ENCODE assay signal across 8 cellular contexts in genomic region chr2:106192752-106193490, GRCh38. TPM values are rescaled to one million over a fixed set of nuclear protein-coding genes. Genes with fewer than 3 reads are reported as not detected.
A peak's percentile ranks its signal among the peaks of the same experiment; 100 is the strongest.
DNase-seq lines count a peak whose midpoint lies in the region; ATAC-seq and FAIRE-seq lines count a peak whose summit lies in the region.

No MANE protein-coding gene starts in this region.

- H3K27ac Mint-ChIP-seq in activated CD4-positive, alpha-beta T cell treated with anti-CD3 and anti-CD28 coated beads, Interleukin-2, amount 10 ng/mL, durations not matched to agents 7 days and 5 days: peak overlapping the region; percentile 72
- H3K27ac Mint-ChIP-seq in naive thymus-derived CD4-positive, alpha-beta T cell: peak overlapping the region; percentile 5 to 90 (median 54)

- no peaks in the 10 kb centered on the region for H3K36me3 ChIP-seq in endocrine pancreas (ENCODE audit: control insufficient read depth, insufficient read depth, low read length)
- H3K36me3 ChIP-seq in naive thymus-derived CD4-positive, alpha-beta T cell (ENCODE audit: control insufficient read depth in 2 of 3, insufficient read depth in 3 of 3, low read length in 3 of 3): peaks cover 0 to 3% (median 0%) of the 10 kb centered on the region in 3 experiments
- H3K36me3 ChIP-seq in stomach smooth muscle (ENCODE audit: control insufficient read depth in 2 of 2, insufficient read depth in 2 of 2, low read length in 2 of 2): no peaks in the 10 kb centered on the region

- peak overlapping the region; percentile 75 for H3K4me3 ChIP-seq in endocrine pancreas (ENCODE audit: control insufficient read depth, insufficient read depth, low read length)
- peak overlapping the region; percentile 62 for H3K4me3 ChIP-seq in naive thymus-derived CD4-positive, alpha-beta T cell (ENCODE audit: low read length)
- peak overlapping the region; percentile 70 to 80 for H3K4me3 ChIP-seq in stomach smooth muscle (ENCODE audit: low read length in 2 of 2)

- H3K9ac ChIP-seq in endocrine pancreas (ENCODE audit: control insufficient read depth, insufficient read depth, low read length) (peak overlapping the region; percentile 83), stomach smooth muscle (ENCODE audit: low read length in 2 of 2) (peak overlapping the region; percentile 49 to 64)

- peaks cover 2% of the 10 kb centered on the region for H3K27me3 Mint-ChIP-seq in activated CD4-positive, alpha-beta T cell treated with anti-CD3 and anti-CD28 coated beads, Interleukin-2, amount 10 ng/mL, durations not matched to agents 7 days and 5 days
- H3K27me3 Mint-ChIP-seq in naive thymus-derived CD4-positive, alpha-beta T cell: peaks cover 0 to 12% (median 0%) of the 10 kb centered on the region in 5 donors

- intact Hi-C loops in naive thymus-derived CD4-positive, alpha-beta T cell (cut with micrococcal nuclease): loop anchor here (1.0 to 10.0 kb wide), 6 partner anchors 9 to 1156 kb away; partner anchors contain the start of genes C2orf49 (in 1 of the 2) and MRPS9 (in 1 of the 2)

- ATAC-seq in HG02970 (IDR thresholded peaks at IDR 0.05; ENCODE audit: low FRiP score, unreplicated experiment): peak; percentile 32
- peak; percentile 33 for ATAC-seq in naive thymus-derived CD4-positive, alpha-beta T cell

- H3K27me3 ChIP-seq in endocrine pancreas (ENCODE audit: control insufficient read depth, insufficient read depth, low read length) (no peaks in the 10 kb centered on the region), stomach smooth muscle (ENCODE audit: control insufficient read depth in 1 of 2, insufficient read depth in 2 of 2, low read length in 2 of 2) (no peaks in the 10 kb centered on the region)
- H3K27me3 ChIP-seq in naive thymus-derived CD4-positive, alpha-beta T cell (ENCODE audit: control insufficient read depth in 2 of 2, insufficient read depth in 2 of 2, low read length in 2 of 2): no peaks in the 10 kb centered on the region

- H3K9me3 ChIP-seq in endocrine pancreas (ENCODE audit: control insufficient read depth, low read length): no peaks in the 10 kb centered on the region
- H3K9me3 ChIP-seq in naive thymus-derived CD4-positive, alpha-beta T cell (ENCODE audit: control insufficient read depth in 2 of 3, low read length in 3 of 3): no peaks in the 10 kb centered on the region
- H3K9me3 ChIP-seq in stomach smooth muscle (ENCODE audit: control insufficient read depth in 2 of 2, low read length in 2 of 2): no peaks in the 10 kb centered on the region

- peaks cover 31% of the 10 kb centered on the region for H3K36me3 Mint-ChIP-seq in activated CD4-positive, alpha-beta T cell treated with anti-CD3 and anti-CD28 coated beads, Interleukin-2, amount 10 ng/mL, durations not matched to agents 7 days and 5 days (ENCODE audit: low read depth)
- H3K36me3 Mint-ChIP-seq in naive thymus-derived CD4-positive, alpha-beta T cell: peaks cover 0 to 20% (median 7%) of the 10 kb centered on the region in 5 donors

- H3K27ac ChIP-seq in naive thymus-derived CD4-positive, alpha-beta T cell (ENCODE audit: low read depth, low read length): peak overlapping the region; percentile 82
- peak overlapping the region; percentile 41 for H3K27ac ChIP-seq in stomach smooth muscle (ENCODE audit: low read length)

- POLR2A ChIA-PET in activated CD4-positive, alpha-beta T cell treated with anti-CD3 and anti-CD28 coated beads, Interleukin-2, amount 10 ng/mL, durations not matched to agents 7 days and 5 days (lab: Charles Lee): interaction anchor here (1.5 kb wide), 1 partner anchor 33 kb away, joined by 4 read pairs; no protein-coding TSS in a partner anchor
- POLR2A ChIA-PET in naive thymus-derived CD4-positive, alpha-beta T cell (lab: Charles Lee): interaction anchor here (0.6 to 2.2 kb wide), 9 partner anchors 9 to 55 kb away, joined by 3 to 52 read pairs (median 4); no protein-coding TSS in a partner anchor

- H3K4me1 ChIP-seq in endocrine pancreas (ENCODE audit: control insufficient read depth, insufficient read depth, low read length): peaks cover 4% of the 10 kb centered on the region
- H3K4me1 ChIP-seq in naive thymus-derived CD4-positive, alpha-beta T cell (ENCODE audit: control insufficient read depth in 2 of 2, insufficient read depth in 2 of 2, low read length in 2 of 2): peaks cover 17 to 55% of the 10 kb centered on the region in 2 donors
- H3K4me1 ChIP-seq in stomach smooth muscle (ENCODE audit: control insufficient read depth, insufficient read depth, low read length): peaks cover 27% of the 10 kb centered on the region

- DNase-seq in AG08395 (ENCODE audit: low spot score) (peak; percentile 54), GM18507 (ENCODE audit: extremely low spot score, insufficient read length, low read depth) (no peak), NCI-H2107 treated with DMSO at 0.1 percent for 48 hours (lab: John Stamatoyannopoulos, UW; ENCODE audit: unreplicated experiment) (peak; percentile 50)
- peak; percentile 51 for DNase-seq in activated CD4-positive, alpha-beta T cell treated with anti-CD3 and anti-CD28 coated beads, Interleukin-2, amount 10 ng/mL, durations not matched to agents 7 days and 5 days
- peak in 6 of 9 donors; percentile 13 to 68 (median 16) for DNase-seq in naive thymus-derived CD4-positive, alpha-beta T cell

- peaks cover 55% of the 10 kb centered on the region for H3K4me1 Mint-ChIP-seq in activated CD4-positive, alpha-beta T cell treated with anti-CD3 and anti-CD28 coated beads, Interleukin-2, amount 10 ng/mL, durations not matched to agents 7 days and 5 days
- H3K4me1 Mint-ChIP-seq in naive thymus-derived CD4-positive, alpha-beta T cell: peaks cover 51 to 64% (median 59%) of the 10 kb centered on the region in 7 donors

- H3K4me3 Mint-ChIP-seq in activated CD4-positive, alpha-beta T cell treated with anti-CD3 and anti-CD28 coated beads, Interleukin-2, amount 10 ng/mL, durations not matched to agents 7 days and 5 days: peak overlapping the region; percentile 80
- peak overlapping the region; percentile 79 to 99 (median 88) for H3K4me3 Mint-ChIP-seq in naive thymus-derived CD4-positive, alpha-beta T cell

- H3K9me3 Mint-ChIP-seq in activated CD4-positive, alpha-beta T cell treated with anti-CD3 and anti-CD28 coated beads, Interleukin-2, amount 10 ng/mL, durations not matched to agents 7 days and 5 days: no peaks in the 10 kb centered on the region
- no peaks in the 10 kb centered on the region for H3K9me3 Mint-ChIP-seq in naive thymus-derived CD4-positive, alpha-beta T cell

- CTCF ChIA-PET in activated CD4-positive, alpha-beta T cell treated with anti-CD3 and anti-CD28 coated beads, Interleukin-2, amount 10 ng/mL, durations not matched to agents 7 days and 5 days (lab: Charles Lee): interaction anchor here (0.5 to 1.5 kb wide), 5 partner anchors 17 to 301 kb away, joined by 3 to 5 read pairs (median 4); no protein-coding TSS in a partner anchor
- CTCF ChIA-PET in naive thymus-derived CD4-positive, alpha-beta T cell (lab: Charles Lee): interaction anchor here (0.7 to 1.8 kb wide), 8 partner anchors 23 to 89 kb away, joined by 3 to 9 read pairs (median 4); no protein-coding TSS in a partner anchor

- peak; percentile 75 for FAIRE-seq in GM18507 (lab: Jason Lieb, UNC)

RNA-seq across cellular contexts. Expression of gene UXS1, which starts 1.2 kb away (rescaled TPM):
- total RNA-seq in activated CD4-positive, alpha-beta T cell treated with anti-CD3 and anti-CD28 coated beads, Interleukin-2, amount 10 ng/mL, durations not matched to agents 7 days and 5 days: 10 to 100 TPM; 77.6 to 85.0 TPM
- total RNA-seq in naive thymus-derived CD4-positive, alpha-beta T cell: 100 to 1,000 TPM in 2 of 5 experiments, 10 to 100 TPM in 3; 52.3 to 185 (median 93.3) TPM
- polyA plus RNA-seq in naive thymus-derived CD4-positive, alpha-beta T cell: 100 to 1,000 TPM in 1 of 2 donors, 10 to 100 TPM in 1; 74.2 to 108 TPM
